Comparison of ENCODE assay signal across 8 cellular contexts in genomic region chr4:78939667-78940008, GRCh38. TPM values are rescaled to one million over a fixed set of nuclear protein-coding genes. Genes with fewer than 3 reads are reported as not detected.
DNase-seq lines count a peak whose midpoint lies in the region; ATAC-seq and TF ChIP-seq lines count a peak whose summit lies in the region.

No MANE protein-coding gene starts in this region.

- peaks cover 7% of the 10 kb centered on the region for H3K36me3 Mint-ChIP-seq in activated naive CD8-positive, alpha-beta T cell treated with anti-CD3 and anti-CD28 coated beads for 36 hours

- no peak for TF ChIP-seq CTCF in AG09309 (IDR thresholded peaks at IDR 0.05; ENCODE audit: control insufficient read depth, insufficient read depth, low read depth, low read length, missing control alignments)
- no peak for TF ChIP-seq CTCF in lower lobe of right lung (IDR thresholded peaks at IDR 0.05)
- TF ChIP-seq CTCF in vagina (IDR thresholded peaks at IDR 0.05) = no peak

- no peaks in the 10 kb centered on the region for H3K9me3 Mint-ChIP-seq in activated naive CD8-positive, alpha-beta T cell treated with anti-CD3 and anti-CD28 coated beads for 36 hours

- no peaks in the 10 kb centered on the region for H3K36me3 ChIP-seq in lower lobe of right lung
- H3K36me3 ChIP-seq in vagina = no peaks in the 10 kb centered on the region

- H3K9me3 ChIP-seq in lower lobe of right lung (no peaks in the 10 kb centered on the region), vagina (no peaks in the 10 kb centered on the region)

- H3K4me3 ChIP-seq in AG09309 (ENCODE audit: control insufficient read depth, low read depth, low read length) (peak overlapping the region; percentile 42), lower lobe of right lung (peak overlapping the region; percentile 84), vagina (peak overlapping the region; percentile 88 to 94)

- H3K27me3 ChIP-seq in lower lobe of right lung (ENCODE audit: low read depth) (no peaks in the 10 kb centered on the region), vagina (no peaks in the 10 kb centered on the region)

- no peak for TF ChIP-seq POLR2A in vagina (IDR thresholded peaks at IDR 0.05)

- peak overlapping the region; percentile 32 for H3K27ac ChIP-seq in lower lobe of right lung
- no peak overlapping the region for H3K27ac ChIP-seq in vagina

- peak; percentile 23 for ATAC-seq in GM18909 (IDR thresholded peaks at IDR 0.05; ENCODE audit: poor library complexity, unreplicated experiment)
- ATAC-seq in HG03378 (IDR thresholded peaks at IDR 0.05; ENCODE audit: unreplicated experiment) = peak; percentile 33
- no peak for ATAC-seq in lower lobe of right lung

- intact Hi-C loops in lower lobe of right lung (cut with DNase I) (no loop called here), vagina (cut with DNase I) (no loop called here), head of caudate nucleus (cut with DNase I) (no loop called here)

- DNase-seq in AG09309 (ENCODE audit: low read depth) (no peak), lower lobe of right lung (no peak), vagina (ENCODE audit: extremely low spot score in 2 of 2) (no peak), amniotic stem cell (lab: John Stamatoyannopoulos, UW) (no peak), head of caudate nucleus (no peak)
- DNase-seq in activated naive CD8-positive, alpha-beta T cell treated with anti-CD3 and anti-CD28 coated beads for 36 hours = no peak

- peaks cover 23% of the 10 kb centered on the region for H3K27me3 Mint-ChIP-seq in activated naive CD8-positive, alpha-beta T cell treated with anti-CD3 and anti-CD28 coated beads for 36 hours

- peaks cover 21% of the 10 kb centered on the region for H3K4me1 ChIP-seq in lower lobe of right lung
- H3K4me1 ChIP-seq in vagina = peaks cover 33% of the 10 kb centered on the region

- H3K4me3 Mint-ChIP-seq in activated naive CD8-positive, alpha-beta T cell treated with anti-CD3 and anti-CD28 coated beads for 36 hours = peak overlapping the region; percentile 77

- peak overlapping the region; percentile 67 for H3K27ac Mint-ChIP-seq in activated naive CD8-positive, alpha-beta T cell treated with anti-CD3 and anti-CD28 coated beads for 36 hours

- peaks cover 31% of the 10 kb centered on the region for H3K4me1 Mint-ChIP-seq in activated naive CD8-positive, alpha-beta T cell treated with anti-CD3 and anti-CD28 coated beads for 36 hours

RNA-seq across cellular contexts. Expression of gene PAQR3, which starts 0.4 kb away (rescaled TPM):
- total RNA-seq in activated naive CD8-positive, alpha-beta T cell treated with anti-CD3 and anti-CD28 coated beads for 36 hours = 1 to 10 TPM; 9.6 to 9.8 TPM
- total RNA-seq in lower lobe of right lung (7.7 TPM), vagina (10.6 TPM)

Comparison
In these comparisons a context has a peak if more than half of its experiments do, and no peak if none do; other contexts are left out.
1. ATAC-seq: peak in GM18909 (single experiment) and HG03378 (single experiment); none in lower lobe of right lung (0 of 2).
2. Peak in every context shown above with its lines, with median percentiles within 50 percentile points of each other: H3K4me3 ChIP-seq.